24 cellular contexts compared by ENCODE assay signal in the genomic region with DNA sequence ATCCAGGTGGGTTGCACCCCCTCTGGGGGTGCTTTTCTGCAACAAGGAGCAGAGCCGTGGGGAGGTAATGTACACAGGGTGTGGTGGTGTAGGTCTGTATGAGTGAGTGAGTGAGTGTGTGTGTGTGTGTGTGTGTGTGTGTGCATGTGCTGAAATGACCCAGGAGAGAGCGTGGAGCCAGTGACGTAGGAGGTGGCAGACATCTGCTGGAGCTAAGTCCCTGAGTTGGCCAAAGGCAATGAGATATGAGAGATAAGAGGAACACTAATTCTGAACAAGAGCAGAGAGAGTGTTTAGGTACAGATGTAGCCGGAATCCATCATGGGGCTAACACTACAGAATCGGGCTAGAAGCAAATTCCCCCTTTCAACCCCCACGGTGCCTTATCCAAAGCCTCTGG.
"Had no signal": no experiment of that assay in that cellular context is flagged by ENCODE, and none has a peak within 500 bp of the region (broad histone marks: within the 10 kb centered on the region; RNA-seq: fewer than 3 reads in every experiment).

No MANE protein-coding gene starts in this region.

- H3K4me3 Mint-ChIP-seq: activated CD4-positive, alpha-beta memory T cell treated with anti-CD3 and anti-CD28 coated beads for 36 hours; activated naive CD4-positive, alpha-beta T cell treated with anti-CD3 and anti-CD28 coated beads, Interleukin-2, amount 50 U/mL, for 24 hours; activated naive CD8-positive, alpha-beta T cell treated with anti-CD3 and anti-CD28 coated beads, Interleukin-2, amount 50 U/mL, for 24 hours; activated T-cell treated with anti-CD3 and anti-CD28 coated beads, Interleukin-2, amount 50 U/mL, for 4 hours; activated T-helper 17 cell treated with anti-CD3 and anti-CD28 coated beads, Interleukin-2, amount 50 U/mL, for 72 hours; central memory CD8-positive, alpha-beta T cell; dendritic cell treated with granulocyte-macrophage colony-stimulating factor and Interleukin-4, amounts not matched to agents 40 ng/mL and 50 ng/mL, for 4 days; natural killer cell; neural progenitor cell had no signal

- DNase-seq: activated CD4-positive, alpha-beta memory T cell treated with anti-CD3 and anti-CD28 coated beads for 36 hours; activated CD4-positive, alpha-beta T cell treated with anti-CD3 and anti-CD28 coated beads for 4 hours; activated naive CD8-positive, alpha-beta T cell treated with anti-CD3 and anti-CD28 coated beads, Interleukin-2, amount 50 U/mL, for 24 hours; activated T-cell treated with anti-CD3 and anti-CD28 coated beads, Interleukin-2, amount 50 U/mL, for 4 hours; effector CD4-positive, alpha-beta T cell; foreskin fibroblast; lower lobe of right lung; mesenchymal stem cell; natural killer cell; right cardiac atrium; stimulated activated CD4-positive, alpha-beta T cell treated with anti-CD3 and anti-CD28 coated beads, Interleukin-4, amount 100 ng/mL, for 1 hour; stimulated activated naive CD8-positive, alpha-beta T cell treated with anti-CD3 and anti-CD28 coated beads, Interleukin-15, Interleukin-2, amounts not matched to agents 100 U/mL and 50 U/mL, for 24 hours; T-helper 9 cell; upper lobe of right lung had no signal

- H3K36me3 Mint-ChIP-seq: natural killer cell, neural progenitor cell had no signal

- H3K9me3 ChIP-seq: breast epithelium, left lung, lower lobe of right lung, thoracic aorta, upper lobe of right lung had no signal

- ATAC-seq: activated naive CD8-positive, alpha-beta T cell treated with anti-CD3 and anti-CD28 coated beads, Interleukin-2, amount 50 U/mL, for 24 hours; activated T-cell treated with anti-CD3 and anti-CD28 coated beads, Interleukin-2, amount 50 U/mL, for 4 hours; activated T-helper 17 cell treated with anti-CD3 and anti-CD28 coated beads, Interleukin-2, amount 50 U/mL, for 72 hours; left lung; lower lobe of right lung; natural killer cell; right cardiac atrium; stimulated activated naive CD8-positive, alpha-beta T cell treated with anti-CD3 and anti-CD28 coated beads, Interleukin-15, Interleukin-2, amounts not matched to agents 100 U/mL and 50 U/mL, for 24 hours; upper lobe of right lung had no signal

- H3K9me3 Mint-ChIP-seq: activated CD4-positive, alpha-beta memory T cell treated with anti-CD3 and anti-CD28 coated beads for 36 hours; activated naive CD4-positive, alpha-beta T cell treated with anti-CD3 and anti-CD28 coated beads, Interleukin-2, amount 50 U/mL, for 24 hours; activated naive CD8-positive, alpha-beta T cell treated with anti-CD3 and anti-CD28 coated beads, Interleukin-2, amount 50 U/mL, for 24 hours; activated T-cell treated with anti-CD3 and anti-CD28 coated beads, Interleukin-2, amount 50 U/mL, for 4 hours; activated T-helper 17 cell treated with anti-CD3 and anti-CD28 coated beads, Interleukin-2, amount 50 U/mL, for 72 hours; central memory CD8-positive, alpha-beta T cell; dendritic cell treated with granulocyte-macrophage colony-stimulating factor and Interleukin-4, amounts not matched to agents 40 ng/mL and 50 ng/mL, for 4 days; natural killer cell had no signal

- H3K4me1 Mint-ChIP-seq: activated naive CD4-positive, alpha-beta T cell treated with anti-CD3 and anti-CD28 coated beads, Interleukin-2, amount 50 U/mL, for 24 hours; activated naive CD8-positive, alpha-beta T cell treated with anti-CD3 and anti-CD28 coated beads, Interleukin-2, amount 50 U/mL, for 24 hours; activated T-helper 17 cell treated with anti-CD3 and anti-CD28 coated beads, Interleukin-2, amount 50 U/mL, for 72 hours; central memory CD8-positive, alpha-beta T cell; natural killer cell; neural progenitor cell had no signal

- H3K27me3 Mint-ChIP-seq: activated CD4-positive, alpha-beta memory T cell treated with anti-CD3 and anti-CD28 coated beads for 36 hours; activated naive CD4-positive, alpha-beta T cell treated with anti-CD3 and anti-CD28 coated beads, Interleukin-2, amount 50 U/mL, for 24 hours; activated naive CD8-positive, alpha-beta T cell treated with anti-CD3 and anti-CD28 coated beads, Interleukin-2, amount 50 U/mL, for 24 hours; activated T-helper 17 cell treated with anti-CD3 and anti-CD28 coated beads, Interleukin-2, amount 50 U/mL, for 72 hours; central memory CD8-positive, alpha-beta T cell; dendritic cell treated with granulocyte-macrophage colony-stimulating factor and Interleukin-4, amounts not matched to agents 40 ng/mL and 50 ng/mL, for 4 days had no signal

- H3K27me3 ChIP-seq: breast epithelium, left lung, neural progenitor cell, upper lobe of right lung had no signal

- H3K4me3 ChIP-seq: breast epithelium, left lung, lower lobe of right lung, neural progenitor cell, thoracic aorta, upper lobe of right lung had no signal

- H3K36me3 ChIP-seq: breast epithelium, neural progenitor cell, thoracic aorta, upper lobe of right lung had no signal

- H3K4me1 ChIP-seq: left lung, lower lobe of right lung, neural progenitor cell, upper lobe of right lung had no signal

- H3K27ac ChIP-seq: breast epithelium, epithelial cell of prostate, left lung, lower lobe of right lung, neural progenitor cell, thoracic aorta, upper lobe of right lung, VCaP had no signal

- H3K27ac Mint-ChIP-seq: activated CD4-positive, alpha-beta memory T cell treated with anti-CD3 and anti-CD28 coated beads for 36 hours; activated naive CD4-positive, alpha-beta T cell treated with anti-CD3 and anti-CD28 coated beads, Interleukin-2, amount 50 U/mL, for 24 hours; activated naive CD8-positive, alpha-beta T cell treated with anti-CD3 and anti-CD28 coated beads, Interleukin-2, amount 50 U/mL, for 24 hours; activated T-helper 17 cell treated with anti-CD3 and anti-CD28 coated beads, Interleukin-2, amount 50 U/mL, for 72 hours; dendritic cell treated with granulocyte-macrophage colony-stimulating factor and Interleukin-4, amounts not matched to agents 40 ng/mL and 50 ng/mL, for 4 days; natural killer cell; neural progenitor cell had no signal
